In the genomic region with DNA sequence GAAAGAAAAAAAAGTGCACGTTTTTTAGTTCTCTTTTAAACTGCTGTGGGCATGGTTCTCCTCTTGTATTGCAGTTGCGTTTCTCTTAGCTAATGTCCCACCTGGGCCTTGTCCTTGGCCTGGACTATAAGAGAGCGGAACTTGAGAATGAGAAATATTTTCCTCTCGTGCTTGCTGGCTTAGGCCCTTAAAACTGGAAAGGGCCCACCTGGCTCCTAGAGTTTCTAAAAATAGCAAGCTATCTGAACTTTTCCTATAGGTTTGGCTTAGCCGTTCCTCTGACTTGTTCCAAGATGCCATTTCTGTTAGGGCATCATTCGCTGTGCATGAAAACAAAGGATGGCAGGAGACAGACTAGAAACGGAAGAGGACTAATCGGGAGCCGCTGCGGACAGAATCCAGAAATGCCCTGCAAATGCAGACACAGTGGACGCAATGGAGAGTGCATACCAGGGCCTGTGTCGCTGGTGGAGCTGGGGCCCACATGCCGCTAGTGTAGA, we compare ENCODE assay signal across 28 cellular contexts. TPM values are rescaled to one million over a fixed set of nuclear protein-coding genes. Genes with fewer than 3 reads are reported as not detected.
"Had no signal": no experiment of that assay in that cellular context is flagged by ENCODE, and none has a peak within 500 bp of the region (broad histone marks: within the 10 kb centered on the region; RNA-seq: fewer than 3 reads in every experiment).

No MANE protein-coding gene starts in this region.

- H3K9me3 ChIP-seq: breast epithelium, esophagus muscularis mucosa, right lobe of liver, thyroid gland, upper lobe of left lung had no signal

- H3K4me3 ChIP-seq: breast epithelium, esophagus muscularis mucosa, neural progenitor cell, right lobe of liver, thyroid gland, upper lobe of left lung had no signal

- H3K4me2 ChIP-seq: neural progenitor cell had no signal

- ATAC-seq: activated CD4-positive, CD25-positive, alpha-beta regulatory T cell treated with anti-CD3 and anti-CD28 coated beads, Interleukin-2, amount 50 U/mL, for 24 hours; activated T-cell treated with anti-CD3 and anti-CD28 coated beads, Interleukin-2, amount 50 U/mL, for 4 hours; activated T-helper 17 cell treated with anti-CD3 and anti-CD28 coated beads, Interleukin-2, amount 50 U/mL, for 72 hours; foreskin keratinocyte; naive thymus-derived CD8-positive, alpha-beta T cell; right lobe of liver; stimulated activated memory B cell treated with anti-CD40 and anti-IgM and Interleukin-4, amounts not matched to agents 10 μg/mL and 1 μg/mL and 100 μg/mL, for 72 hours; stimulated activated naive CD8-positive, alpha-beta T cell treated with anti-CD3 and anti-CD28 coated beads, Interleukin-15, amount 100 ng/mL, for 72 hours; T-cell had no signal

- H3K27me3 ChIP-seq: breast epithelium, neural progenitor cell, right lobe of liver, thyroid gland, upper lobe of left lung had no signal

- H3K4me1 ChIP-seq: breast epithelium, right lobe of liver had no signal

- H2AFZ ChIP-seq: neural progenitor cell had no signal

- H3K4me1 Mint-ChIP-seq: activated T-helper 17 cell treated with anti-CD3 and anti-CD28 coated beads, Interleukin-2, amount 50 U/mL, for 72 hours had no signal

- H3K4me3 Mint-ChIP-seq: activated CD4-positive, alpha-beta memory T cell treated with anti-CD3 and anti-CD28 coated beads, Interleukin-2, amount 10 ng/mL, durations not matched to agents 7 days and 5 days; activated CD4-positive, alpha-beta T cell treated with anti-CD3 and anti-CD28 coated beads, Interleukin-2, amount 10 ng/mL, durations not matched to agents 24 days and 14 days; activated T-cell treated with anti-CD3 and anti-CD28 coated beads, Interleukin-2, amount 50 U/mL, for 4 hours; activated T-helper 17 cell treated with anti-CD3 and anti-CD28 coated beads, Interleukin-2, amount 50 U/mL, for 72 hours; central memory CD8-positive, alpha-beta T cell; dendritic cell treated with granulocyte-macrophage colony-stimulating factor and Interleukin-4, amounts not matched to agents 40 ng/mL and 50 ng/mL, for 4 days; naive thymus-derived CD8-positive, alpha-beta T cell; neural progenitor cell; stimulated activated memory B cell treated with anti-CD40 and anti-IgM and Interleukin-4, amounts not matched to agents 10 μg/mL and 1 μg/mL and 100 μg/mL, for 72 hours; stimulated activated naive CD8-positive, alpha-beta T cell treated with anti-CD3 and anti-CD28 coated beads, Interleukin-15, amount 100 ng/mL, for 72 hours; T-cell had no signal

- H3K36me3 Mint-ChIP-seq: naive thymus-derived CD8-positive, alpha-beta T cell; neural progenitor cell; stimulated activated memory B cell treated with anti-CD40 and anti-IgM and Interleukin-4, amounts not matched to agents 10 μg/mL and 1 μg/mL and 100 μg/mL, for 72 hours; T-cell had no signal

- H3K9ac ChIP-seq: neural progenitor cell had no signal

- H3K9me3 Mint-ChIP-seq: activated CD4-positive, alpha-beta memory T cell treated with anti-CD3 and anti-CD28 coated beads, Interleukin-2, amount 10 ng/mL, durations not matched to agents 7 days and 5 days; activated CD4-positive, alpha-beta T cell treated with anti-CD3 and anti-CD28 coated beads, Interleukin-2, amount 10 ng/mL, durations not matched to agents 24 days and 14 days; activated T-cell treated with anti-CD3 and anti-CD28 coated beads, Interleukin-2, amount 50 U/mL, for 4 hours; activated T-helper 17 cell treated with anti-CD3 and anti-CD28 coated beads, Interleukin-2, amount 50 U/mL, for 72 hours; central memory CD8-positive, alpha-beta T cell; dendritic cell treated with granulocyte-macrophage colony-stimulating factor and Interleukin-4, amounts not matched to agents 40 ng/mL and 50 ng/mL, for 4 days; neural progenitor cell; stimulated activated naive CD8-positive, alpha-beta T cell treated with anti-CD3 and anti-CD28 coated beads, Interleukin-15, amount 100 ng/mL, for 72 hours had no signal

- H3K27ac ChIP-seq: breast epithelium, foreskin keratinocyte, neural progenitor cell, right lobe of liver, thyroid gland, upper lobe of left lung had no signal

- DNase-seq: activated CD4-positive, alpha-beta memory T cell treated with anti-CD3 and anti-CD28 coated beads, Interleukin-2, amount 10 ng/mL, durations not matched to agents 7 days and 5 days; activated CD4-positive, alpha-beta T cell treated with anti-CD3 and anti-CD28 coated beads, Interleukin-2, amount 10 ng/mL, durations not matched to agents 24 days and 14 days; activated CD8-positive, alpha-beta memory T cell treated with anti-CD3 and anti-CD28 coated beads, Interleukin-2, amount 50 U/mL, for 48 hours; activated gamma-delta T cell treated with Interleukin-2 at 50 U/mL for 16 hours; activated naive CD4-positive, alpha-beta T cell treated with anti-CD3 and anti-CD28 coated beads, Interleukin-2, amount 50 U/mL, for 16 hours; activated T-cell treated with anti-CD3 and anti-CD28 coated beads, Interleukin-2, amount 50 U/mL, for 4 hours; amniotic stem cell; foreskin keratinocyte; mammary epithelial cell; naive thymus-derived CD8-positive, alpha-beta T cell; right lobe of liver; small intestine; stimulated activated CD4-positive, alpha-beta T cell treated with anti-CD3 and anti-CD28 coated beads, Interleukin-1b, Interleukin-23, amount 100 ng/mL, for 48 hours; stimulated activated CD4-positive, alpha-beta T cell treated with anti-CD3 and anti-CD28 coated beads, Interleukin-4, amount 100 ng/mL, for 4 hours; stimulated activated CD8-positive, alpha-beta memory T cell treated with anti-CD3 and anti-CD28 coated beads, Interleukin-4, amount 100 ng/mL, for 48 hours; stimulated activated naive CD8-positive, alpha-beta T cell treated with anti-CD3 and anti-CD28 coated beads, Interleukin-15, amount 100 ng/mL, for 72 hours; T-cell; thyroid gland; upper lobe of left lung had no signal

- H3K36me3 ChIP-seq: breast epithelium, esophagus muscularis mucosa, neural progenitor cell, right lobe of liver, thyroid gland, upper lobe of left lung had no signal

- H3K27ac Mint-ChIP-seq: activated CD4-positive, alpha-beta memory T cell treated with anti-CD3 and anti-CD28 coated beads, Interleukin-2, amount 10 ng/mL, durations not matched to agents 7 days and 5 days; activated CD4-positive, alpha-beta T cell treated with anti-CD3 and anti-CD28 coated beads, Interleukin-2, amount 10 ng/mL, durations not matched to agents 24 days and 14 days; activated T-helper 17 cell treated with anti-CD3 and anti-CD28 coated beads, Interleukin-2, amount 50 U/mL, for 72 hours; dendritic cell treated with granulocyte-macrophage colony-stimulating factor and Interleukin-4, amounts not matched to agents 40 ng/mL and 50 ng/mL, for 4 days; stimulated activated memory B cell treated with anti-CD40 and anti-IgM and Interleukin-4, amounts not matched to agents 10 μg/mL and 1 μg/mL and 100 μg/mL, for 72 hours; stimulated activated naive CD8-positive, alpha-beta T cell treated with anti-CD3 and anti-CD28 coated beads, Interleukin-15, amount 100 ng/mL, for 72 hours; T-cell had no signal

RNA-seq across cellular contexts. Expression of gene RIPOR3, which starts 4.5 kb away (rescaled TPM):
- total RNA-seq: activated CD4-positive, alpha-beta memory T cell treated with anti-CD3 and anti-CD28 coated beads, Interleukin-2, amount 10 ng/mL, durations not matched to agents 7 days and 5 days; activated CD4-positive, alpha-beta T cell treated with anti-CD3 and anti-CD28 coated beads, Interleukin-2, amount 10 ng/mL, durations not matched to agents 24 days and 14 days; activated T-helper 17 cell treated with anti-CD3 and anti-CD28 coated beads, Interleukin-2, amount 50 U/mL, for 72 hours; naive thymus-derived CD8-positive, alpha-beta T cell; T-helper 2 cell treated with Interferon-gamma antibody and Interleukin-4, amounts not matched to agents 100 ng/mL and 5 ng/mL, for 36 hours had no signal
- polyA plus RNA-seq: mammary epithelial cell had no signal
